ENCODE assay signal across 1 cellular context in the genomic region with DNA sequence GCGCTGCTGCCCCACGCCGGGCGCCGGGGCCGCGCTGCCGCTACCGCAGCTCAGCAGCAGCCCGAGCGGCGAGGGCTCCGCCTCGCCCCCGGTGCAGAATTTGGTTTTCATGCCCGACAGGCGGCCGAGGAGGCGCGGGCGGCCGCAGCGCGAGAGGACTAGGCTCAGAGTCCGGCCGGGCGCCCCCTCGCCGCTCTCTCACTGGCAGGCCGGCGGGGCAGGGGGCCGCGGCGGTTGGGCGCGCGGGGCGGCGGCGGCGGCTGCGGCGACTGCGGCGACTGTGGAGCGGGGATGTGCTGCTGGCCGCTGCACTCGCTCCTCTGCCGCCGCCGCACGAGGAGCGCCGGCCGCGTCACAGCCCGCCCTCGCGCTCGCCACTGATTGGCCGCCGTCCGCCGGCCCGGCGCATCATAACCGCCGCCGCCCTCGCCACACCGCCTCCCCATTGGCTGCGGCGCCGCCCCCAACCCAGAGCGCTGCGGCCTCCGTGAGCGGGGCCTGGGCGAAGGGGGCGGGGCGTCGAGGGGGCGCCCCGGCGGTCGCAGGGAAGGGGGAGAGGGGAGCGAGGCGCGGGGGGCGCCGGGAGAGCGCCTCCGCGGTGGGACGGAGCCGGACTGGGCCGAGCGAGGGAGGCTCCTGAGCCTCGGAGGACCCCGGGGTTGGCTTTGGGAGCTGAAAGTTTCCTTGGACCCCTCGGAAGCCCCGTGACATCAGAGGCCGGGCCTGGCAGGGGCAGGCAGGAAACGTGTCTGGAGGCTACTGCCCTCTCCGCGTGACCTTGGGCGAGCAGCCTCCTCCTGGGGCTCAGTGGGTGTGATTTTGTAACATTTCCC.
TF ChIP-seq lines count a peak whose summit lies in the region.

A gene (minus strand): TSS at position 322 of the 833 bp plus-strand sequence. CDS start 211 bp downstream, at position 111.

TF ChIP-seq in GM23338, 12 proteins besides CTCF, POLR2A, EP300 and RAD21 (continued from another document):
- TF ChIP-seq, protein P1, sequence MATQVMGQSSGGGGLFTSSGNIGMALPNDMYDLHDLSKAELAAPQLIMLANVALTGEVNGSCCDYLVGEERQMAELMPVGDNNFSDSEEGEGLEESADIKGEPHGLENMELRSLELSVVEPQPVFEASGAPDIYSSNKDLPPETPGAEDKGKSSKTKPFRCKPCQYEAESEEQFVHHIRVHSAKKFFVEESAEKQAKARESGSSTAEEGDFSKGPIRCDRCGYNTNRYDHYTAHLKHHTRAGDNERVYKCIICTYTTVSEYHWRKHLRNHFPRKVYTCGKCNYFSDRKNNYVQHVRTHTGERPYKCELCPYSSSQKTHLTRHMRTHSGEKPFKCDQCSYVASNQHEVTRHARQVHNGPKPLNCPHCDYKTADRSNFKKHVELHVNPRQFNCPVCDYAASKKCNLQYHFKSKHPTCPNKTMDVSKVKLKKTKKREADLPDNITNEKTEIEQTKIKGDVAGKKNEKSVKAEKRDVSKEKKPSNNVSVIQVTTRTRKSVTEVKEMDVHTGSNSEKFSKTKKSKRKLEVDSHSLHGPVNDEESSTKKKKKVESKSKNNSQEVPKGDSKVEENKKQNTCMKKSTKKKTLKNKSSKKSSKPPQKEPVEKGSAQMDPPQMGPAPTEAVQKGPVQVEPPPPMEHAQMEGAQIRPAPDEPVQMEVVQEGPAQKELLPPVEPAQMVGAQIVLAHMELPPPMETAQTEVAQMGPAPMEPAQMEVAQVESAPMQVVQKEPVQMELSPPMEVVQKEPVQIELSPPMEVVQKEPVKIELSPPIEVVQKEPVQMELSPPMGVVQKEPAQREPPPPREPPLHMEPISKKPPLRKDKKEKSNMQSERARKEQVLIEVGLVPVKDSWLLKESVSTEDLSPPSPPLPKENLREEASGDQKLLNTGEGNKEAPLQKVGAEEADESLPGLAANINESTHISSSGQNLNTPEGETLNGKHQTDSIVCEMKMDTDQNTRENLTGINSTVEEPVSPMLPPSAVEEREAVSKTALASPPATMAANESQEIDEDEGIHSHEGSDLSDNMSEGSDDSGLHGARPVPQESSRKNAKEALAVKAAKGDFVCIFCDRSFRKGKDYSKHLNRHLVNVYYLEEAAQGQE (IDR thresholded peaks at IDR 0.05; ENCODE audit: unreplicated experiment) = no peak
- TF ChIP-seq JUNB (IDR thresholded peaks at IDR 0.05; ENCODE audit: unreplicated experiment) (no peak), CREB1 (CRISPR knock-in tag; IDR thresholded peaks at IDR 0.05; ENCODE audit: low read depth) (peak; percentile 89), ZNF331 (CRISPR knock-in tag; IDR thresholded peaks at IDR 0.05; ENCODE audit: low read depth) (no peak)
